9 cellular contexts compared by ENCODE assay signal in genomic region chr15:90620379-90621134, GRCh38.
A peak's percentile ranks its signal among the peaks of the same experiment; 100 is the strongest.
DNase-seq lines count a peak whose midpoint lies in the region.
"Had no signal": no experiment of that assay in that cellular context is flagged by ENCODE, and none has a peak within 500 bp of the region (broad histone marks: within the 10 kb centered on the region; RNA-seq: fewer than 3 reads in every experiment).

No MANE protein-coding gene starts in this region.

- peak overlapping the region; percentile 86 for H3K27ac ChIP-seq in thymus (ENCODE audit: low read depth)
- H3K27ac ChIP-seq: SJSA1 had no signal

- no peaks in the 10 kb centered on the region for H3K27me3 ChIP-seq in thymus (ENCODE audit: control insufficient read depth, insufficient read depth)
- H3K27me3 ChIP-seq: SJSA1 had no signal

- no peaks in the 10 kb centered on the region for H3K9me3 ChIP-seq in thymus (ENCODE audit: control insufficient read depth)
- H3K9me3 ChIP-seq: SJSA1 had no signal

- H3K4me1 ChIP-seq in thymus (ENCODE audit: control insufficient read depth, insufficient read depth, low read length) = peaks cover 12% of the 10 kb centered on the region
- H3K4me1 ChIP-seq: SJSA1 had no signal

- 50% methylated on average over 13 of the region's 13 CpGs for WGBS in thymus

- peak; percentile 44 for DNase-seq in stimulated activated CD4-positive, alpha-beta T cell treated with anti-CD3 and anti-CD28 coated beads, Interleukin-15, amount 100 ng/mL, for 24 hours
- DNase-seq in stimulated activated CD4-positive, alpha-beta T cell treated with anti-CD3 and anti-CD28 coated beads, Interleukin-1b, Interleukin-23, amount 100 ng/mL, for 48 hours = no peak
- DNase-seq in Jurkat, Clone E6-1 (ENCODE audit: low read depth, low spot score) = peak; percentile 61
- peak; percentile 41 for DNase-seq in activated T-cell treated with anti-CD3 and anti-CD28 coated beads, Interleukin-2, amount 50 U/mL, for 24 hours
- DNase-seq in G401 (ENCODE audit: low spot score) (no peak), midbrain (lab: John Stamatoyannopoulos, UW) (no peak), HK-2 (ENCODE audit: unreplicated experiment) (no peak)

- in situ Hi-C loops in G401 (cut with HindIII; ENCODE audit: low sequenced_read_pairs) = no loop called here

- peaks cover 47% of the 10 kb centered on the region for H3K36me3 Mint-ChIP-seq in activated T-cell treated with anti-CD3 and anti-CD28 coated beads, Interleukin-2, amount 50 U/mL, for 24 hours (ENCODE audit: low read depth)

- peaks cover 40% of the 10 kb centered on the region for H3K4me1 Mint-ChIP-seq in activated T-cell treated with anti-CD3 and anti-CD28 coated beads, Interleukin-2, amount 50 U/mL, for 24 hours (ENCODE audit: low read depth)

- H3K9me3 Mint-ChIP-seq in activated T-cell treated with anti-CD3 and anti-CD28 coated beads, Interleukin-2, amount 50 U/mL, for 24 hours = no peaks in the 10 kb centered on the region

- no peaks in the 10 kb centered on the region for H3K27me3 Mint-ChIP-seq in activated T-cell treated with anti-CD3 and anti-CD28 coated beads, Interleukin-2, amount 50 U/mL, for 24 hours

- peaks cover 26% of the 10 kb centered on the region for H3K36me3 ChIP-seq in thymus (ENCODE audit: control insufficient read depth, insufficient read depth)

- H3K4me3 ChIP-seq in Jurkat, Clone E6-1 (ENCODE audit: low read length) = no peak overlapping the region
- H3K4me3 ChIP-seq in thymus (ENCODE audit: low read length) = no peak overlapping the region
- H3K4me3 ChIP-seq: SJSA1 had no signal

- no peak overlapping the region for H3K4me3 Mint-ChIP-seq in activated T-cell treated with anti-CD3 and anti-CD28 coated beads, Interleukin-2, amount 50 U/mL, for 24 hours

- peak overlapping the region; percentile 70 for H3K27ac Mint-ChIP-seq in activated T-cell treated with anti-CD3 and anti-CD28 coated beads, Interleukin-2, amount 50 U/mL, for 24 hours

Comparison
In these comparisons a context has a peak if more than half of its experiments do, and no peak if none do; other contexts are left out.
1. DNase-seq: peak in stimulated activated CD4-positive, alpha-beta T cell treated with anti-CD3 and anti-CD28 coated beads, Interleukin-15, amount 100 ng/mL, for 24 hours (single experiment), Jurkat, Clone E6-1 (single experiment) and activated T-cell treated with anti-CD3 and anti-CD28 coated beads, Interleukin-2, amount 50 U/mL, for 24 hours (single experiment); none in stimulated activated CD4-positive, alpha-beta T cell treated with anti-CD3 and anti-CD28 coated beads, Interleukin-1b, Interleukin-23, amount 100 ng/mL, for 48 hours (single experiment), G401 (single experiment), midbrain (single experiment) and HK-2 (single experiment).